In genomic region chr16:21101631-21102420, GRCh38 we compare ENCODE assay signal across 8 cellular contexts. TPM values are rescaled to one million over a fixed set of nuclear protein-coding genes. Genes with fewer than 3 reads are reported as not detected.
DNase-seq lines count a peak whose midpoint lies in the region; ATAC-seq and TF ChIP-seq lines count a peak whose summit lies in the region.

No MANE protein-coding gene starts in this region.

- no peaks in the 10 kb centered on the region for H3K4me1 ChIP-seq in MM.1S (ENCODE audit: low read length)

- no peaks in the 10 kb centered on the region for H4K20me1 ChIP-seq in MM.1S (ENCODE audit: insufficient read depth, low read length)

- no peak overlapping the region for H2AFZ ChIP-seq in MM.1S (ENCODE audit: low read length)

- H3K79me2 ChIP-seq in MM.1S (ENCODE audit: low read length): no peaks in the 10 kb centered on the region

- TF ChIP-seq CTCF in MM.1S (IDR thresholded peaks at IDR 0.05; ENCODE audit: low read length) (0 out of 2 replicates have a peak, but pooled peaks have one; percentile 14), astrocyte of the spinal cord (IDR thresholded peaks at IDR 0.05; ENCODE audit: low read depth, low read length) (peak; percentile 50)

- H3K4me3 ChIP-seq in MM.1S (ENCODE audit: low read length) (no peak overlapping the region), astrocyte of the spinal cord (ENCODE audit: low read depth, low read length) (no peak overlapping the region)

- H3K4me2 ChIP-seq in MM.1S (ENCODE audit: low read depth, low read length): no peak overlapping the region

- no peaks in the 10 kb centered on the region for H3K27me3 ChIP-seq in MM.1S (replicated peaks; ENCODE audit: insufficient read depth, low read length)

- no peaks in the 10 kb centered on the region for H3K9me2 ChIP-seq in MM.1S (replicated peaks; ENCODE audit: insufficient read depth, low read length)

- no peak for ATAC-seq in HG02981 (IDR thresholded peaks at IDR 0.05; ENCODE audit: unreplicated experiment)
- no peak for ATAC-seq in sciatic nerve
- no peak for ATAC-seq in GM21528 (IDR thresholded peaks at IDR 0.05; ENCODE audit: low FRiP score, unreplicated experiment)

- no peaks in the 10 kb centered on the region for H3K36me3 ChIP-seq in MM.1S (replicated peaks; ENCODE audit: insufficient read depth, low read length)

- no peaks in the 10 kb centered on the region for H3F3A ChIP-seq in MM.1S (ENCODE audit: insufficient read depth, low read length)

- peak; percentile 37 for DNase-seq in ELR (ENCODE audit: low read depth)
- DNase-seq in MM.1S: no peak
- peak; percentile 10 for DNase-seq in astrocyte of the spinal cord (ENCODE audit: low read depth, low spot score)
- peak; percentile 14 for DNase-seq in myocyte (ENCODE audit: low read depth)
- DNase-seq in sciatic nerve (ENCODE audit: low spot score): no peak
- DNase-seq in NCI-H446 (lab: John Stamatoyannopoulos, UW): no peak

- no peak overlapping the region for H3K9ac ChIP-seq in MM.1S (ENCODE audit: low read length)

- in situ Hi-C loops in astrocyte of the spinal cord (cut with HindIII; ENCODE audit: low sequenced_read_pairs): no loop called here

- no peaks in the 10 kb centered on the region for H3K9me3 ChIP-seq in MM.1S (replicated peaks; ENCODE audit: insufficient read depth, low read length)

- H3K27ac ChIP-seq in MM.1S (ENCODE audit: low read length): no peak overlapping the region

- intact Hi-C loops in sciatic nerve (cut with DNase I): no loop called here

RNA-seq across cellular contexts. Expression of gene DNAH3, which starts 48.8 kb away (rescaled TPM):
- total RNA-seq in myocyte: 0.03 and 0.05 TPM in 2 replicates
- polyA plus RNA-seq in myocyte (2012): 0.04 TPM
- total RNA-seq in sciatic nerve: 0.36 TPM

RNA-seq across cellular contexts. Expression of gene LDAF1, which starts 56.6 kb away (rescaled TPM):
- total RNA-seq in myocyte (8.0 and 9.5 TPM in 2 replicates), sciatic nerve (29.7 TPM)
- 22.3 TPM for polyA plus RNA-seq in myocyte (2012)

Comparison
In these comparisons a context has a peak if more than half of its experiments do, and no peak if none do; other contexts are left out.
1. DNase-seq: peak in ELR (single experiment), astrocyte of the spinal cord (single experiment) and myocyte (single experiment); none in MM.1S (single experiment), sciatic nerve (single experiment) and NCI-H446 (0 of 2).